In genomic region chr3:60636846-60637245, GRCh38 we compare ENCODE assay signal across 14 cellular contexts.
DNase-seq lines count a peak whose midpoint lies in the region; ATAC-seq lines count a peak whose summit lies in the region.
"Had no signal": no experiment of that assay in that cellular context is flagged by ENCODE, and none has a peak within 500 bp of the region (broad histone marks: within the 10 kb centered on the region; RNA-seq: fewer than 3 reads in every experiment).

No MANE protein-coding gene starts in this region.

- no peak for ATAC-seq in HG02970 (IDR thresholded peaks at IDR 0.05; ENCODE audit: low FRiP score, unreplicated experiment)
- ATAC-seq: activated CD4-positive, CD25-positive, alpha-beta regulatory T cell treated with anti-CD3 and anti-CD28 coated beads, Interleukin-2, amount 50 U/mL, for 24 hours; Panc1 had no signal

- peak; percentile 40 for DNase-seq in ACHN
- peak; percentile 9 for DNase-seq in HCEC 1CT
- DNase-seq in SW480 (ENCODE audit: low spot score): peak; percentile 29
- DNase-seq in iPS DF 4.7 (ENCODE audit: extremely low read depth, low spot score): peak; percentile 25
- no peak for DNase-seq in GM19240 (ENCODE audit: insufficient read length, low spot score)
- no peak for DNase-seq in SIG-M5 treated with dmso at 0.1 percent for 504 hours (lab: John Stamatoyannopoulos, UW; ENCODE audit: unreplicated experiment)
- no peak for DNase-seq in stimulated activated CD4-positive, alpha-beta T cell treated with anti-CD3 and anti-CD28 coated beads, Interleukin-2, amount 100 ng/mL, for 24 hours
- DNase-seq: activated CD8-positive, alpha-beta memory T cell treated with anti-CD3 and anti-CD28 coated beads, Interleukin-2, amount 50 U/mL, for 48 hours; cerebellar nuclear complex; hypothalamus; stimulated activated CD4-positive, alpha-beta T cell treated with anti-CD3 and anti-CD28 coated beads, Interleukin-15, amount 100 ng/mL, for 24 hours had no signal

- in situ Hi-C loops in ACHN (cut with HindIII; ENCODE audit: low pct_ligation_motif_present, low pct_unique_long_range_greater_than_20kb, low sequenced_read_pairs): no loop called here

Comparison
In these comparisons a context has a peak if more than half of its experiments do, and no peak if none do; other contexts are left out.
1. DNase-seq: peak in ACHN (single experiment), HCEC 1CT (single experiment), SW480 (single experiment) and iPS DF 4.7 (single experiment); none in GM19240 (single experiment), SIG-M5 treated with dmso at 0.1 percent for 504 hours (single experiment) and stimulated activated CD4-positive, alpha-beta T cell treated with anti-CD3 and anti-CD28 coated beads, Interleukin-2, amount 100 ng/mL, for 24 hours (0 of 2).